ENCODE assay signal across 8 cellular contexts in genomic region chr9:113406873-113407511, GRCh38. TPM values are rescaled to one million over a fixed set of nuclear protein-coding genes. Genes with fewer than 3 reads are reported as not detected.
DNase-seq lines count a peak whose midpoint lies in the region; ATAC-seq and TF ChIP-seq lines count a peak whose summit lies in the region.
"Not testable (repeated sequence)": the region's sequence is repeated elsewhere in the genome, so short reads cannot be mapped to it uniquely, and the experiment has no call there.

No MANE protein-coding gene starts in this region.

- H3K27ac ChIP-seq in GM23338 (ENCODE audit: low read depth), result peak overlapping the region; percentile 69

- peaks cover 21% of the 10 kb centered on the region for H3K4me1 Mint-ChIP-seq in GM23338
- H3K4me1 Mint-ChIP-seq in activated T-helper 1 cell treated with anti-CD3 and anti-CD28 coated beads, Interleukin-12 subunit alpha, Interleukin-12 subunit beta, Interleukin-2, Interleukin-4 antibody, amounts not matched to agents 30 ng/mL and 10 ng/mL and 1 ng/mL, durations not matched to agents 14 hours and 24 hours and 36 hours (ENCODE audit: low read depth), result peaks cover 22% of the 10 kb centered on the region

- H3K36me3 ChIP-seq in GM23338 (ENCODE audit: insufficient read depth), result peaks cover 15% of the 10 kb centered on the region

- peak; percentile 69 to 82 for TF ChIP-seq CTCF in GM23338 (conservative IDR thresholded peaks at IDR 0.05; ENCODE audit: low read depth in 2 of 2)

- DNase-seq in DMS 273 (lab: John Stamatoyannopoulos, UW; ENCODE audit: unreplicated experiment) (peak; percentile 84), GM23338 (ENCODE audit: low spot score) (peak; percentile 80), NCI-H1105 (lab: John Stamatoyannopoulos, UW) (peak; percentile 38), SIG-M5 treated with dmso at 0.1 percent for 504 hours (lab: John Stamatoyannopoulos, UW; ENCODE audit: unreplicated experiment) (peak; percentile 77), erythroblast (lab: John Stamatoyannopoulos, UW) (peak; percentile 84 to 85), midbrain (lab: John Stamatoyannopoulos, UW) (peak; percentile 56)
- peak; percentile 59 for DNase-seq in activated T-helper 1 cell treated with anti-CD3 and anti-CD28 coated beads, Interleukin-12 subunit alpha, Interleukin-12 subunit beta, Interleukin-2, Interleukin-4 antibody, amounts not matched to agents 30 ng/mL and 10 ng/mL and 1 ng/mL, durations not matched to agents 14 hours and 24 hours and 36 hours (ENCODE audit: low spot score)
- peak; percentile 12 to 24 for DNase-seq in stimulated activated CD8-positive, alpha-beta memory T cell treated with anti-CD3 and anti-CD28 coated beads, Interleukin-7, amount 100 ng/mL, for 4 hours (ENCODE audit: low read depth in 2 of 2)

- not testable (repeated sequence) for H3K9me2 ChIP-seq in GM23338 (ENCODE audit: insufficient read depth)

- not testable (repeated sequence) for H3K4me2 ChIP-seq in GM23338

- peaks cover 14% of the 10 kb centered on the region for H3K79me2 ChIP-seq in GM23338 (replicated peaks; ENCODE audit: insufficient read depth)

- ATAC-seq in GM23338, result peak; percentile 21

- intact Hi-C loops in activated T-helper 1 cell treated with anti-CD3 and anti-CD28 coated beads, Interleukin-12 subunit alpha, Interleukin-12 subunit beta, Interleukin-2, Interleukin-4 antibody, amounts not matched to agents 30 ng/mL and 10 ng/mL and 1 ng/mL, durations not matched to agents 14 hours and 24 hours and 36 hours (cut with micrococcal nuclease), result loop anchor here (1.0 kb wide), 1 partner anchor 98 kb away; no protein-coding TSS in a partner anchor

- not testable (repeated sequence) for H3K27ac Mint-ChIP-seq in GM23338
- peak overlapping the region; percentile 83 for H3K27ac Mint-ChIP-seq in activated T-helper 1 cell treated with anti-CD3 and anti-CD28 coated beads, Interleukin-12 subunit alpha, Interleukin-12 subunit beta, Interleukin-2, Interleukin-4 antibody, amounts not matched to agents 30 ng/mL and 10 ng/mL and 1 ng/mL, durations not matched to agents 14 hours and 24 hours and 36 hours

- H3K27me3 ChIP-seq in GM23338 (ENCODE audit: insufficient read depth), result not testable (repeated sequence)

- H3K27me3 Mint-ChIP-seq in GM23338 (ENCODE audit: insufficient read depth, low read depth, poor library complexity), result peaks cover 20% of the 10 kb centered on the region
- not testable (repeated sequence) for H3K27me3 Mint-ChIP-seq in activated T-helper 1 cell treated with anti-CD3 and anti-CD28 coated beads, Interleukin-12 subunit alpha, Interleukin-12 subunit beta, Interleukin-2, Interleukin-4 antibody, amounts not matched to agents 30 ng/mL and 10 ng/mL and 1 ng/mL, durations not matched to agents 14 hours and 24 hours and 36 hours (ENCODE audit: insufficient read depth)

- peak overlapping the region; percentile 25; the same call in 1 of the 3 replicates for H3K4me3 Mint-ChIP-seq in GM23338
- H3K4me3 Mint-ChIP-seq in activated T-helper 1 cell treated with anti-CD3 and anti-CD28 coated beads, Interleukin-12 subunit alpha, Interleukin-12 subunit beta, Interleukin-2, Interleukin-4 antibody, amounts not matched to agents 30 ng/mL and 10 ng/mL and 1 ng/mL, durations not matched to agents 14 hours and 24 hours and 36 hours, result peak overlapping the region; percentile 89

- H3K4me3 ChIP-seq in GM23338, result not testable (repeated sequence)

- peaks cover 24% of the 10 kb centered on the region for H3F3A ChIP-seq in GM23338 (replicated peaks; ENCODE audit: low read depth)

- H3K4me1 ChIP-seq in GM23338 (ENCODE audit: insufficient read depth), result not testable (repeated sequence)

- not testable (repeated sequence) for TF ChIP-seq POLR2A in erythroblast (IDR thresholded peaks at IDR 0.05; ENCODE audit: low read length)

- not testable (repeated sequence) for H2AFZ ChIP-seq in GM23338

- H3K36me3 Mint-ChIP-seq in GM23338 (ENCODE audit: low read depth), result peaks cover 39% of the 10 kb centered on the region
- H3K36me3 Mint-ChIP-seq in activated T-helper 1 cell treated with anti-CD3 and anti-CD28 coated beads, Interleukin-12 subunit alpha, Interleukin-12 subunit beta, Interleukin-2, Interleukin-4 antibody, amounts not matched to agents 30 ng/mL and 10 ng/mL and 1 ng/mL, durations not matched to agents 14 hours and 24 hours and 36 hours (ENCODE audit: low read depth), result peaks cover 32% of the 10 kb centered on the region

- not testable (repeated sequence) for H3K9me3 Mint-ChIP-seq in GM23338; activated T-helper 1 cell treated with anti-CD3 and anti-CD28 coated beads, Interleukin-12 subunit alpha, Interleukin-12 subunit beta, Interleukin-2, Interleukin-4 antibody, amounts not matched to agents 30 ng/mL and 10 ng/mL and 1 ng/mL, durations not matched to agents 14 hours and 24 hours and 36 hours

- not testable (repeated sequence) for H4K20me1 ChIP-seq in GM23338 (replicated peaks; ENCODE audit: insufficient read depth)

RNA-seq across cellular contexts. Expression of gene POLE3, which starts 3.5 kb away (rescaled TPM):
- total RNA-seq in GM23338 (2014; rRNA removed; shearing (Covaris generic)), result 39.2 and 44.4 TPM in 2 replicates
- polyA plus RNA-seq in GM23338 (2016; fragmentation: Nextera tagmentation; extraction: Ambion mirVana), result 81.3 and 103 TPM in 2 replicates
- total RNA-seq in activated T-helper 1 cell treated with anti-CD3 and anti-CD28 coated beads, Interleukin-12 subunit alpha, Interleukin-12 subunit beta, Interleukin-2, Interleukin-4 antibody, amounts not matched to agents 30 ng/mL and 10 ng/mL and 1 ng/mL, durations not matched to agents 14 hours and 24 hours and 36 hours, result 90.9 and 95.7 TPM in 2 replicates

RNA-seq across cellular contexts. Expression of gene C9orf43, which starts 3.6 kb away (rescaled TPM):
- total RNA-seq in GM23338 (2014; rRNA removed; shearing (Covaris generic)), result 0.08 and 1.1 TPM in 2 replicates
- polyA plus RNA-seq in GM23338 (2016; fragmentation: Nextera tagmentation; extraction: Ambion mirVana), result 0.14 and 0.63 TPM in 2 replicates
- total RNA-seq in activated T-helper 1 cell treated with anti-CD3 and anti-CD28 coated beads, Interleukin-12 subunit alpha, Interleukin-12 subunit beta, Interleukin-2, Interleukin-4 antibody, amounts not matched to agents 30 ng/mL and 10 ng/mL and 1 ng/mL, durations not matched to agents 14 hours and 24 hours and 36 hours, result 0.42 and 0.62 TPM in 2 replicates

RNA-seq across cellular contexts. Expression of gene ALAD, which starts 5.9 kb away (rescaled TPM):
- 10.1 and 19.3 TPM in 2 replicates for total RNA-seq in GM23338 (2014; rRNA removed; shearing (Covaris generic))
- polyA plus RNA-seq in GM23338 (2016; fragmentation: Nextera tagmentation; extraction: Ambion mirVana), result 7.0 and 7.1 TPM in 2 replicates
- total RNA-seq in activated T-helper 1 cell treated with anti-CD3 and anti-CD28 coated beads, Interleukin-12 subunit alpha, Interleukin-12 subunit beta, Interleukin-2, Interleukin-4 antibody, amounts not matched to agents 30 ng/mL and 10 ng/mL and 1 ng/mL, durations not matched to agents 14 hours and 24 hours and 36 hours, result 23.0 and 23.7 TPM in 2 replicates

RNA-seq across cellular contexts. Expression of gene HDHD3, which starts 30.2 kb away (rescaled TPM):
- 17.7 and 19.8 TPM in 2 replicates for total RNA-seq in GM23338 (2014; rRNA removed; shearing (Covaris generic))
- polyA plus RNA-seq in GM23338 (2016; fragmentation: Nextera tagmentation; extraction: Ambion mirVana), result 9.4 and 9.5 TPM in 2 replicates
- 15.7 and 18.5 TPM in 2 replicates for total RNA-seq in activated T-helper 1 cell treated with anti-CD3 and anti-CD28 coated beads, Interleukin-12 subunit alpha, Interleukin-12 subunit beta, Interleukin-2, Interleukin-4 antibody, amounts not matched to agents 30 ng/mL and 10 ng/mL and 1 ng/mL, durations not matched to agents 14 hours and 24 hours and 36 hours

RNA-seq across cellular contexts. Expression of gene RGS3, which starts 56.5 kb away (rescaled TPM):
- total RNA-seq in GM23338 (2014; rRNA removed; shearing (Covaris generic)), result 16.0 and 24.3 TPM in 2 replicates
- polyA plus RNA-seq in GM23338 (2016; fragmentation: Nextera tagmentation; extraction: Ambion mirVana), result 12.2 and 14.2 TPM in 2 replicates
- total RNA-seq in activated T-helper 1 cell treated with anti-CD3 and anti-CD28 coated beads, Interleukin-12 subunit alpha, Interleukin-12 subunit beta, Interleukin-2, Interleukin-4 antibody, amounts not matched to agents 30 ng/mL and 10 ng/mL and 1 ng/mL, durations not matched to agents 14 hours and 24 hours and 36 hours, result 122 and 128 TPM in 2 replicates

Comparison
In these comparisons a context has a peak if more than half of its experiments do, and no peak if none do; other contexts are left out.
1. DNase-seq: peak in every context shown above with its lines; median percentile 84 in erythroblast; 84 in DMS 273; 80 in GM23338; 77 in SIG-M5 treated with dmso at 0.1 percent for 504 hours; 59 in activated T-helper 1 cell treated with anti-CD3 and anti-CD28 coated beads, Interleukin-12 subunit alpha, Interleukin-12 subunit beta, Interleukin-2, Interleukin-4 antibody, amounts not matched to agents 30 ng/mL and 10 ng/mL and 1 ng/mL, durations not matched to agents 14 hours and 24 hours and 36 hours; 56 in midbrain; 38 in NCI-H1105; 18 in stimulated activated CD8-positive, alpha-beta memory T cell treated with anti-CD3 and anti-CD28 coated beads, Interleukin-7, amount 100 ng/mL, for 4 hours.